32 cellular contexts compared by ENCODE assay signal in genomic region chr1:11042065-11042464, GRCh38. TPM values are rescaled to one million over a fixed set of nuclear protein-coding genes. Genes with fewer than 3 reads are reported as not detected.
"Had no signal": no experiment of that assay in that cellular context is flagged by ENCODE, and none has a peak within 500 bp of the region (broad histone marks: within the 10 kb centered on the region; RNA-seq: fewer than 3 reads in every experiment).

No MANE protein-coding gene starts in this region.

- H3K9me3 ChIP-seq: stomach, suprapubic skin, testis, thoracic aorta, thyroid gland, tibial artery, tibial nerve, transverse colon, upper lobe of left lung, upper lobe of right lung, uterus, vagina had no signal

- H3K4me3 Mint-ChIP-seq: stimulated activated effector memory CD8-positive, alpha-beta T cell treated with anti-CD3 and anti-CD28 coated beads, Interleukin-12 subunit alpha, Interleukin-12 subunit beta, amount 100 ng/mL, for 72 hours; stimulated activated memory B cell treated with anti-CD40 and anti-IgM and Interleukin-4, amounts not matched to agents 10 μg/mL and 1 μg/mL and 100 μg/mL, for 72 hours; stimulated activated naive B cell treated with anti-CD40 and anti-IgM and Interleukin-4, amounts not matched to agents 10 μg/mL and 1 μg/mL and 100 μg/mL, for 72 hours; stimulated activated naive CD8-positive, alpha-beta T cell treated with anti-CD3 and anti-CD28 coated beads, Interleukin-15, amount 100 ng/mL, for 72 hours; stimulated activated naive CD8-positive, alpha-beta T cell treated with anti-CD3 and anti-CD28 coated beads, Interleukin-15, Interleukin-2, amounts not matched to agents 100 ng/mL and 50 ng/mL, for 24 hours; type B pancreatic cell had no signal

- H3K4me3 ChIP-seq: stomach, suprapubic skin, testis, thoracic aorta, thyroid gland, tibial artery, tibial nerve, transverse colon, upper lobe of left lung, upper lobe of right lung, uterus, vagina had no signal

- H3K9me3 Mint-ChIP-seq: stimulated activated effector memory CD8-positive, alpha-beta T cell treated with anti-CD3 and anti-CD28 coated beads, Interleukin-12 subunit alpha, Interleukin-12 subunit beta, amount 100 ng/mL, for 72 hours; stimulated activated memory B cell treated with anti-CD40 and anti-IgM and Interleukin-4, amounts not matched to agents 10 μg/mL and 1 μg/mL and 100 μg/mL, for 72 hours; stimulated activated naive B cell treated with anti-CD40 and anti-IgM and Interleukin-4, amounts not matched to agents 10 μg/mL and 1 μg/mL and 100 μg/mL, for 72 hours; stimulated activated naive CD8-positive, alpha-beta T cell treated with anti-CD3 and anti-CD28 coated beads, Interleukin-15, amount 100 ng/mL, for 72 hours; stimulated activated naive CD8-positive, alpha-beta T cell treated with anti-CD3 and anti-CD28 coated beads, Interleukin-15, Interleukin-2, amounts not matched to agents 100 ng/mL and 50 ng/mL, for 24 hours; type B pancreatic cell had no signal

- H3K27me3 ChIP-seq: testis, thyroid gland, tibial nerve, transverse colon, upper lobe of left lung, upper lobe of right lung, uterus, vagina had no signal

- H3K27ac ChIP-seq: stomach, suprapubic skin, testis, thoracic aorta, thyroid gland, tibial artery, tibial nerve, transverse colon, upper lobe of left lung, upper lobe of right lung, uterus, vagina had no signal

- H3K4me1 ChIP-seq: suprapubic skin, testis, thyroid gland, upper lobe of right lung had no signal

- ATAC-seq: stimulated activated memory B cell treated with anti-CD40 and anti-IgM and Interleukin-4, amounts not matched to agents 10 μg/mL and 1 μg/mL and 100 μg/mL, for 72 hours; stimulated activated naive B cell treated with anti-CD40 and anti-IgM and Interleukin-4, amounts not matched to agents 10 μg/mL and 1 μg/mL and 100 μg/mL, for 72 hours; stimulated activated naive CD8-positive, alpha-beta T cell treated with anti-CD3 and anti-CD28 coated beads, Interleukin-15, Interleukin-2, amounts not matched to agents 100 U/mL and 50 U/mL, for 24 hours; upper lobe of right lung had no signal

- DNase-seq: stimulated activated CD4-positive, alpha-beta T cell treated with anti-CD3 and anti-CD28 coated beads, Interleukin-2, amount 100 ng/mL, for 48 hours; stimulated activated CD4-positive, alpha-beta T cell treated with anti-CD3 and anti-CD28 coated beads, Interleukin-4, amount 100 ng/mL, for 1 hour; stimulated activated CD4-positive, alpha-beta T cell treated with anti-CD3 and anti-CD28 coated beads, Interleukin-4, amount 100 ng/mL, for 24 hours; stimulated activated CD4-positive, alpha-beta T cell treated with anti-CD3 and anti-CD28 coated beads, Interleukin-4, amount 100 ng/mL, for 4 hours; stimulated activated CD8-positive, alpha-beta memory T cell treated with anti-CD3 and anti-CD28 coated beads, Interleukin-4, amount 100 ng/mL, for 48 hours; stimulated activated naive B cell treated with anti-CD40 and anti-IgM and Interleukin-4, amounts not matched to agents 10 μg/mL and 1 μg/mL and 100 μg/mL, for 72 hours; stimulated activated naive CD4-positive, alpha-beta T cell; stimulated activated naive CD4-positive, alpha-beta T cell treated with Interleukin-2 at 50 U/mL for 16 hours; stimulated activated naive CD8-positive, alpha-beta T cell treated with anti-CD3 and anti-CD28 coated beads, Interleukin-15, amount 100 ng/mL, for 72 hours; stimulated activated naive CD8-positive, alpha-beta T cell treated with anti-CD3 and anti-CD28 coated beads, Interleukin-15, Interleukin-2, amounts not matched to agents 100 U/mL and 50 U/mL, for 24 hours; stomach; substantia nigra; testis; thyroid gland; tibial artery; transverse colon; trophoblast cell; upper lobe of left lung; upper lobe of right lung; uterus had no signal

- H3K27ac Mint-ChIP-seq: stimulated activated effector memory CD8-positive, alpha-beta T cell treated with anti-CD3 and anti-CD28 coated beads, Interleukin-12 subunit alpha, Interleukin-12 subunit beta, amount 100 ng/mL, for 72 hours; stimulated activated memory B cell treated with anti-CD40 and anti-IgM and Interleukin-4, amounts not matched to agents 10 μg/mL and 1 μg/mL and 100 μg/mL, for 72 hours; stimulated activated naive B cell treated with anti-CD40 and anti-IgM and Interleukin-4, amounts not matched to agents 10 μg/mL and 1 μg/mL and 100 μg/mL, for 72 hours; stimulated activated naive CD8-positive, alpha-beta T cell treated with anti-CD3 and anti-CD28 coated beads, Interleukin-15, amount 100 ng/mL, for 72 hours; stimulated activated naive CD8-positive, alpha-beta T cell treated with anti-CD3 and anti-CD28 coated beads, Interleukin-15, Interleukin-2, amounts not matched to agents 100 ng/mL and 50 ng/mL, for 24 hours; type B pancreatic cell had no signal

- H3K36me3 Mint-ChIP-seq: stimulated activated effector memory CD8-positive, alpha-beta T cell treated with anti-CD3 and anti-CD28 coated beads, Interleukin-12 subunit alpha, Interleukin-12 subunit beta, amount 100 ng/mL, for 72 hours; stimulated activated memory B cell treated with anti-CD40 and anti-IgM and Interleukin-4, amounts not matched to agents 10 μg/mL and 1 μg/mL and 100 μg/mL, for 72 hours; stimulated activated naive B cell treated with anti-CD40 and anti-IgM and Interleukin-4, amounts not matched to agents 10 μg/mL and 1 μg/mL and 100 μg/mL, for 72 hours; type B pancreatic cell had no signal

- H3K4me1 Mint-ChIP-seq: stimulated activated effector memory CD8-positive, alpha-beta T cell treated with anti-CD3 and anti-CD28 coated beads, Interleukin-12 subunit alpha, Interleukin-12 subunit beta, amount 100 ng/mL, for 72 hours; stimulated activated memory B cell treated with anti-CD40 and anti-IgM and Interleukin-4, amounts not matched to agents 10 μg/mL and 1 μg/mL and 100 μg/mL, for 72 hours; stimulated activated naive B cell treated with anti-CD40 and anti-IgM and Interleukin-4, amounts not matched to agents 10 μg/mL and 1 μg/mL and 100 μg/mL, for 72 hours; stimulated activated naive CD8-positive, alpha-beta T cell treated with anti-CD3 and anti-CD28 coated beads, Interleukin-15, amount 100 ng/mL, for 72 hours had no signal

- H3K27me3 Mint-ChIP-seq: stimulated activated memory B cell treated with anti-CD40 and anti-IgM and Interleukin-4, amounts not matched to agents 10 μg/mL and 1 μg/mL and 100 μg/mL, for 72 hours; stimulated activated naive B cell treated with anti-CD40 and anti-IgM and Interleukin-4, amounts not matched to agents 10 μg/mL and 1 μg/mL and 100 μg/mL, for 72 hours; stimulated activated naive CD8-positive, alpha-beta T cell treated with anti-CD3 and anti-CD28 coated beads, Interleukin-15, amount 100 ng/mL, for 72 hours; stimulated activated naive CD8-positive, alpha-beta T cell treated with anti-CD3 and anti-CD28 coated beads, Interleukin-15, Interleukin-2, amounts not matched to agents 100 ng/mL and 50 ng/mL, for 24 hours had no signal

- H3K36me3 ChIP-seq: stomach, suprapubic skin, thoracic aorta, thyroid gland, tibial artery, tibial nerve, transverse colon, upper lobe of left lung, upper lobe of right lung, uterus, vagina had no signal

RNA-seq across cellular contexts. Expression of gene MASP2, which starts 5.0 kb away (rescaled TPM):
- total RNA-seq: stomach, subcutaneous adipose tissue, temporal lobe, thoracic aorta, thyroid gland, tibial nerve, transverse colon, upper lobe of left lung, upper lobe of right lung, ureter, urinary bladder, uterus, vagina had no signal
- polyA plus RNA-seq: stomach, urinary bladder had no signal
